Comparison of ENCODE assay signal across 1 cellular context in the genomic region with DNA sequence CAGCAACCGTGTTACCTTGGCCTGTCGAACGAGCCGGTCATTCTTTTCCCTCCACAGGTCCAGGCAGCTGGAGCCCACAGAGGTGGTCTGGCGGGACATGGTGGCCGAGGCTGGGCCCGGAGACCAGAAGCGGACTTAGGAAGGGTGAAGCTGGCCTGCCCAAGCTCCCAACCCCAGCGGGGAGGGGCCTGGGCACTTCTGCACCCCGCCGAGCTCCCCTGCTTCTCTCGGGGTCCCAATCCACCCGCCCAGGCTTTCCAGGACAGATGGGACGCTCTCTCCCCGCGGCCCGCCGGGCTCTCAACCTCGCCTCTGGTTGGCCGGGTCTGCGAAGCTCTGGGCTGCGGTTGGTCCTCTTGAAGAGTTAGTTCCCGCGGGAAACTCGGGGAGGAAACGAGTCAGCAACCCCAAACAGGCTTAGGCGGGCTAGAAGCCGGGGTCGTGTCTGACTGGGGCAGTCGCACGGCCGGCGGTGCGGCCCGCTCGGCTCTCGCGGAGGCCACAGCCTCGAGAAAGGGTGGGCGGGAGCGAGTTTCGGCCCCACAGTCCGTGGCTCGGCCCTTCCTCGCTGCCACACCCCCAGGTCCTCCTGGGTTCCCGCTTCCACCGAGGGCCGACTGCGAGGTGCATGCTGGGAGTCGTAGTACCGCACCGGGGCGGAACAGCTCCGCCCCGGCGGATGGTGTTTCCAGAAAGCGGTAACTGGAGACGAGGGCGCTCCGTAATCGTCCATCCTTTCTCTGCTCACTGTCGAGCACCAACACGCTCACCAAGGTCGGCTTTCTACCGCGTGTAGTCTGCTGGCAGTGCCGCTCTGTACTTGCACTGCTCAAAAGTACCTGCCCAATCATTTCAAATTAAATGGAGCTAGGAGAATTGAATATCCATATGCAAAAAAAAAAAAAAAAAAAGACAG.
TF ChIP-seq lines count a peak whose summit lies in the region.

A gene (minus strand): TSS at position 517 of the 916 bp plus-strand sequence. CDS start 418 bp downstream, at position 99.

TF ChIP-seq in WTC11, 78 proteins besides CTCF, POLR2A, EP300 and RAD21 (continued from another document):
- TF ChIP-seq CBFB (CRISPR knock-in tag; IDR thresholded peaks at IDR 0.05; ENCODE audit: low read depth) = 0 out of 2 replicates have a peak, but pooled peaks have one; percentile 54
- TF ChIP-seq, protein P1, sequence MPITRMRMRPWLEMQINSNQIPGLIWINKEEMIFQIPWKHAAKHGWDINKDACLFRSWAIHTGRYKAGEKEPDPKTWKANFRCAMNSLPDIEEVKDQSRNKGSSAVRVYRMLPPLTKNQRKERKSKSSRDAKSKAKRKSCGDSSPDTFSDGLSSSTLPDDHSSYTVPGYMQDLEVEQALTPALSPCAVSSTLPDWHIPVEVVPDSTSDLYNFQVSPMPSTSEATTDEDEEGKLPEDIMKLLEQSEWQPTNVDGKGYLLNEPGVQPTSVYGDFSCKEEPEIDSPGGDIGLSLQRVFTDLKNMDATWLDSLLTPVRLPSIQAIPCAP (CRISPR knock-in tag; IDR thresholded peaks at IDR 0.05) = peak; percentile 20; the same call in 1 of the 2 replicates
- TF ChIP-seq, protein P2, sequence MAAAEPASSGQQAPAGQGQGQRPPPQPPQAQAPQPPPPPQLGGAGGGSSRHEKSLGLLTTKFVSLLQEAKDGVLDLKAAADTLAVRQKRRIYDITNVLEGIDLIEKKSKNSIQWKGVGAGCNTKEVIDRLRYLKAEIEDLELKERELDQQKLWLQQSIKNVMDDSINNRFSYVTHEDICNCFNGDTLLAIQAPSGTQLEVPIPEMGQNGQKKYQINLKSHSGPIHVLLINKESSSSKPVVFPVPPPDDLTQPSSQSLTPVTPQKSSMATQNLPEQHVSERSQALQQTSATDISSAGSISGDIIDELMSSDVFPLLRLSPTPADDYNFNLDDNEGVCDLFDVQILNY (CRISPR knock-in tag; IDR thresholded peaks at IDR 0.05) = peak; percentile 94
- peak; percentile 63; the same call in 1 of the 2 replicates for TF ChIP-seq ETV6 (CRISPR knock-in tag; IDR thresholded peaks at IDR 0.05)
- no peak for TF ChIP-seq PRRX2 (CRISPR knock-in tag; IDR thresholded peaks at IDR 0.05)
- TF ChIP-seq, protein P3, sequence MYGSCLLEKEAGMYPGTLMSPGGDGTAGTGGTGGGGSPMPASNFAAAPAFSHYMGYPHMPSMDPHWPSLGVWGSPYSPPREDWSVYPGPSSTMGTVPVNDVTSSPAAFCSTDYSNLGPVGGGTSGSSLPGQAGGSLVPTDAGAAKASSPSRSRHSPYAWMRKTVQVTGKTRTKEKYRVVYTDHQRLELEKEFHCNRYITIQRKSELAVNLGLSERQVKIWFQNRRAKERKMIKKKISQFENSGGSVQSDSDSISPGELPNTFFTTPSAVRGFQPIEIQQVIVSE (CRISPR knock-in tag; IDR thresholded peaks at IDR 0.05; ENCODE audit: borderline replicate concordance) = no peak
- TF ChIP-seq SP1 (CRISPR knock-in tag; conservative IDR thresholded peaks at IDR 0.05) = peak; percentile 46; the same call in 1 of the 2 replicates
- TF ChIP-seq, protein P4, sequence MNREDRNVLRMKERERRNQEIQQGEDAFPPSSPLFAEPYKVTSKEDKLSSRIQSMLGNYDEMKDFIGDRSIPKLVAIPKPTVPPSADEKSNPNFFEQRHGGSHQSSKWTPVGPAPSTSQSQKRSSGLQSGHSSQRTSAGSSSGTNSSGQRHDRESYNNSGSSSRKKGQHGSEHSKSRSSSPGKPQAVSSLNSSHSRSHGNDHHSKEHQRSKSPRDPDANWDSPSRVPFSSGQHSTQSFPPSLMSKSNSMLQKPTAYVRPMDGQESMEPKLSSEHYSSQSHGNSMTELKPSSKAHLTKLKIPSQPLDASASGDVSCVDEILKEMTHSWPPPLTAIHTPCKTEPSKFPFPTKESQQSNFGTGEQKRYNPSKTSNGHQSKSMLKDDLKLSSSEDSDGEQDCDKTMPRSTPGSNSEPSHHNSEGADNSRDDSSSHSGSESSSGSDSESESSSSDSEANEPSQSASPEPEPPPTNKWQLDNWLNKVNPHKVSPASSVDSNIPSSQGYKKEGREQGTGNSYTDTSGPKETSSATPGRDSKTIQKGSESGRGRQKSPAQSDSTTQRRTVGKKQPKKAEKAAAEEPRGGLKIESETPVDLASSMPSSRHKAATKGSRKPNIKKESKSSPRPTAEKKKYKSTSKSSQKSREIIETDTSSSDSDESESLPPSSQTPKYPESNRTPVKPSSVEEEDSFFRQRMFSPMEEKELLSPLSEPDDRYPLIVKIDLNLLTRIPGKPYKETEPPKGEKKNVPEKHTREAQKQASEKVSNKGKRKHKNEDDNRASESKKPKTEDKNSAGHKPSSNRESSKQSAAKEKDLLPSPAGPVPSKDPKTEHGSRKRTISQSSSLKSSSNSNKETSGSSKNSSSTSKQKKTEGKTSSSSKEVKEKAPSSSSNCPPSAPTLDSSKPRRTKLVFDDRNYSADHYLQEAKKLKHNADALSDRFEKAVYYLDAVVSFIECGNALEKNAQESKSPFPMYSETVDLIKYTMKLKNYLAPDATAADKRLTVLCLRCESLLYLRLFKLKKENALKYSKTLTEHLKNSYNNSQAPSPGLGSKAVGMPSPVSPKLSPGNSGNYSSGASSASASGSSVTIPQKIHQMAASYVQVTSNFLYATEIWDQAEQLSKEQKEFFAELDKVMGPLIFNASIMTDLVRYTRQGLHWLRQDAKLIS (CRISPR knock-in tag; IDR thresholded peaks at IDR 0.05; ENCODE audit: borderline replicate concordance) = no peak
- TF ChIP-seq FOXJ3 (CRISPR knock-in tag; IDR thresholded peaks at IDR 0.05; ENCODE audit: borderline replicate concordance) = no peak
- TF ChIP-seq ZNF317 (CRISPR knock-in tag; IDR thresholded peaks at IDR 0.05; ENCODE audit: borderline replicate concordance, low read depth) = 0 out of 2 replicates have a peak, but pooled peaks have one; percentile 29
- TF ChIP-seq FOXP1 (CRISPR knock-in tag; IDR thresholded peaks at IDR 0.05; ENCODE audit: borderline replicate concordance) = peak; percentile 74; the same call in 1 of the 2 replicates
- TF ChIP-seq CREM (CRISPR knock-in tag; IDR thresholded peaks at IDR 0.05) = 0 out of 2 replicates have a peak, but pooled peaks have one; percentile 45
- 0 out of 2 replicates have a peak, but pooled peaks have one; percentile 21 for TF ChIP-seq TEAD1 (CRISPR knock-in tag; IDR thresholded peaks at IDR 0.05)
